In genomic region chr1:176241385-176242015, GRCh38 we compare ENCODE assay signal across 8 cellular contexts. TPM values are rescaled to one million over a fixed set of nuclear protein-coding genes. Genes with fewer than 3 reads are reported as not detected.
DNase-seq lines count a peak whose midpoint lies in the region; ATAC-seq, FAIRE-seq and TF ChIP-seq lines count a peak whose summit lies in the region.
"Had no signal": no experiment of that assay in that cellular context is flagged by ENCODE, and none has a peak within 500 bp of the region (broad histone marks: within the 10 kb centered on the region; RNA-seq: fewer than 3 reads in every experiment).

No MANE protein-coding gene starts in this region.

- H4K20me1 ChIP-seq in K562 (replicated peaks; ENCODE audit: control insufficient read depth, insufficient read depth, low read length) = no peaks in the 10 kb centered on the region

- no peak overlapping the region for H3K4me2 ChIP-seq in K562 (ENCODE audit: insufficient read depth, low read length)

- no peak for TF ChIP-seq POLR2A in K562 (conservative IDR thresholded peaks at IDR 0.05)

- TF ChIP-seq RAD21 in K562 (CRISPR knock-in tag; conservative IDR thresholded peaks at IDR 0.05 in 1 of 2, IDR thresholded peaks at IDR 0.05 in 1 of 2) = no peak

- no peaks in the 10 kb centered on the region for H3K9me3 ChIP-seq in K562 (replicated peaks; ENCODE audit: control insufficient read depth, insufficient read depth, low read depth, low read length)

- no peaks in the 10 kb centered on the region for H3K9me1 ChIP-seq in K562 (ENCODE audit: control insufficient read depth, insufficient read depth, low read length)

- H3K4me3 ChIP-seq in K562 = no peak overlapping the region

- ATAC-seq in K562 = peak; percentile 88
- no peak for ATAC-seq in GM21529 (IDR thresholded peaks at IDR 0.05; ENCODE audit: unreplicated experiment)

- 11% methylated on average over 2 of the region's 2 CpGs for WGBS in K562 (ENCODE audit: insufficient coverage, low coverage, missing lambda C conversion rate)

- POLR2A ChIA-PET in K562 (lab: Yijun Ruan, JAX) = no interaction called here

- H3K9ac ChIP-seq in K562 (ENCODE audit: insufficient read depth in 1 of 2, low read depth in 2 of 2, low read length in 2 of 2) = no peak overlapping the region

- H3K27ac ChIP-seq in K562 (ENCODE audit: extremely low read depth, low read depth, low read length) = no peak overlapping the region

- TF ChIP-seq EP300 in K562 (IDR thresholded peaks at IDR 0.05; ENCODE audit: low read length) = peak; percentile 34; the same call in 1 of the 2 replicates

- no TSS peak for BruUV-seq in K562 (replicated peaks; lab: Mats Ljungman, UMichigan)

- in situ Hi-C loops in K562 (cut with MboI) = no loop called here

- peak overlapping the region; percentile 19; the same call in 1 of the 2 replicates for H2AFZ ChIP-seq in K562 (ENCODE audit: low read depth, low read length)

- H3K27me3 ChIP-seq in K562 (ENCODE audit: control insufficient read depth in 2 of 2, insufficient read depth in 2 of 2, low read length in 2 of 2) = no peaks in the 10 kb centered on the region; a peak in 1 of 5 replicates

- H3K4me1 ChIP-seq in K562 (replicated peaks in 1 of 2; ENCODE audit: control insufficient read depth in 2 of 2, insufficient read depth in 2 of 2, low read length in 2 of 2) = no peaks in the 10 kb centered on the region; a peak in 1 of 5 replicates

- FAIRE-seq in K562 (lab: Jason Lieb, UNC) = peak; percentile 51

- CTCF ChIA-PET in K562 (lab: Yijun Ruan, JAX; ENCODE audit: low intra/inter-chr PET ratio) = no interaction called here

- intact Hi-C loops in K562 (cut with micrococcal nuclease) = no loop called here

- no peaks in the 10 kb centered on the region for H3K79me2 ChIP-seq in K562 (ENCODE audit: control insufficient read depth, insufficient read depth, low read length)

- TF ChIP-seq CTCF in K562 (IDR thresholded peaks at IDR 0.05 in 2 of 3, conservative IDR thresholded peaks at IDR 0.05 in 1 of 3; ENCODE audit: insufficient read depth in 2 of 3, low read depth in 1 of 3, low read length in 3 of 3) = no peak

- DNase-seq in EL (peak; percentile 86), LHCN-M2 (ENCODE audit: low read depth) (peak; percentile 71), K562 (ENCODE audit: extremely low read depth in 1 of 4, low spot score in 3 of 4) (peak in 1 of 4 experiments; percentile 16), myocyte (ENCODE audit: low read depth) (peak; percentile 11), NCI-H524 treated with DMSO at 0.1 percent for 48 hours (lab: John Stamatoyannopoulos, UW) (no peak), midbrain (lab: John Stamatoyannopoulos, UW) (no peak)
- DNase-seq: MM.1S had no signal

- no peaks in the 10 kb centered on the region for H3K36me3 ChIP-seq in K562 (ENCODE audit: control insufficient read depth, insufficient read depth, low read length)

TF ChIP-seq in K562, 482 proteins besides CTCF, POLR2A, EP300 and RAD21 (continues in another document):
- no peak for TF ChIP-seq MIER1 (IDR thresholded peaks at IDR 0.05; ENCODE audit: low read depth)
- no peak for TF ChIP-seq ZNF77 (CRISPR knock-in tag; IDR thresholded peaks at IDR 0.05)
- TF ChIP-seq ZNF407 (IDR thresholded peaks at IDR 0.05; ENCODE audit: low read depth) = no peak
- TF ChIP-seq, protein P1, sequence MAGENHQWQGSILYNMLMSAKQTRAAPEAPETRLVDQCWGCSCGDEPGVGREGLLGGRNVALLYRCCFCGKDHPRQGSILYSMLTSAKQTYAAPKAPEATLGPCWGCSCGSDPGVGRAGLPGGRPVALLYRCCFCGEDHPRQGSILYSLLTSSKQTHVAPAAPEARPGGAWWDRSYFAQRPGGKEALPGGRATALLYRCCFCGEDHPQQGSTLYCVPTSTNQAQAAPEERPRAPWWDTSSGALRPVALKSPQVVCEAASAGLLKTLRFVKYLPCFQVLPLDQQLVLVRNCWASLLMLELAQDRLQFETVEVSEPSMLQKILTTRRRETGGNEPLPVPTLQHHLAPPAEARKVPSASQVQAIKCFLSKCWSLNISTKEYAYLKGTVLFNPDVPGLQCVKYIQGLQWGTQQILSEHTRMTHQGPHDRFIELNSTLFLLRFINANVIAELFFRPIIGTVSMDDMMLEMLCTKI (IDR thresholded peaks at IDR 0.05; ENCODE audit: partially characterized antibody) = no peak
- TF ChIP-seq ZNF551 (CRISPR knock-in tag; IDR thresholded peaks at IDR 0.05) = no peak
- TF ChIP-seq ZNF217 (CRISPR knock-in tag; IDR thresholded peaks at IDR 0.05) = no peak
- TF ChIP-seq ZEB2 (IDR thresholded peaks at IDR 0.05) = peak; percentile 66
- TF ChIP-seq SRSF1 (IDR thresholded peaks at IDR 0.05; ENCODE audit: low read depth, low read length) = no peak
- TF ChIP-seq CHD1 (IDR thresholded peaks at IDR 0.05; ENCODE audit: low read length) = no peak

RNA-seq across cellular contexts. Expression of gene COP1, which starts 34.4 kb away (rescaled TPM):
- total RNA-seq in LHCN-M2 (2014; rRNA removed) (35.2 TPM in 2 replicates), K562 (2014; rRNA removed) (39.1 and 54.6 TPM in 2 replicates), K562 (2014; rRNA removed; fragmentation: Illumina TruSeq; extraction: Trizol) (77.7 and 90.3 TPM in 2 replicates), K562 (2015; rRNA removed; fragmentation: Illumina TruSeq; extraction: Trizol) (74.6 and 77.1 TPM in 2 replicates), K562 (2021) (53.8 and 58.6 TPM in 2 replicates), myocyte (33.9 and 38.7 TPM in 2 replicates)
- polyA plus RNA-seq in LHCN-M2 (2012) = 15.2 TPM
- 123 and 224 TPM in 2 replicates for total RNA-seq in K562 (2011; cell fraction: chromatin; rRNA removed; ENCODE audit: low replicate concordance)
- total RNA-seq in K562 (2011; cell fraction: nucleolus; rRNA removed) = 57.4 and 60.3 TPM in 2 replicates
- total RNA-seq in K562 (2011; cell fraction: nucleoplasm; rRNA removed) = 81.3 and 89.8 TPM in 2 replicates
- polyA plus RNA-seq in K562 (2011; rRNA removed) (60.6 and 60.8 TPM in 2 replicates), K562 (2014; fragmentation: Illumina TruSeq; extraction: Trizol) (56.3 and 58.6 TPM in 2 replicates), K562 (2014; fragmentation: Nextera tagmentation; extraction: Ambion mirVana) (10 to 100 TPM; 25.8 to 29.5 TPM), K562 (2014; rRNA removed) (43.7 and 46.5 TPM in 2 replicates)
- polyA plus RNA-seq in K562 (2011; cell fraction: cytosol; rRNA removed) = 20.1 and 43.7 TPM in 2 replicates
- polyA plus RNA-seq in K562 (2011; cell fraction: nucleus; rRNA removed) = 22.1 and 43.6 TPM in 2 replicates
- polyA plus RNA-seq in K562 (2012) = 53.4 and 55.8 TPM in 2 replicates
- polyA minus RNA-seq in K562 (2011; rRNA and poly(A)+ RNA removed) = 151 and 181 TPM in 2 replicates
- 38.4 and 46.2 TPM in 2 replicates for polyA minus RNA-seq in K562 (2011; cell fraction: cytosol; rRNA and poly(A)+ RNA removed)
- 82.7 and 136 TPM in 2 replicates for polyA minus RNA-seq in K562 (2011; cell fraction: nucleus; rRNA and poly(A)+ RNA removed)
- 24.5 TPM for polyA plus RNA-seq in myocyte (2012)

Comparison
In these comparisons a context has a peak if more than half of its experiments do, and no peak if none do; other contexts are left out.
1. DNase-seq: peak in EL (single experiment), LHCN-M2 (single experiment) and myocyte (single experiment); none in NCI-H524 treated with DMSO at 0.1 percent for 48 hours (single experiment) and midbrain (single experiment).